In the genomic region with DNA sequence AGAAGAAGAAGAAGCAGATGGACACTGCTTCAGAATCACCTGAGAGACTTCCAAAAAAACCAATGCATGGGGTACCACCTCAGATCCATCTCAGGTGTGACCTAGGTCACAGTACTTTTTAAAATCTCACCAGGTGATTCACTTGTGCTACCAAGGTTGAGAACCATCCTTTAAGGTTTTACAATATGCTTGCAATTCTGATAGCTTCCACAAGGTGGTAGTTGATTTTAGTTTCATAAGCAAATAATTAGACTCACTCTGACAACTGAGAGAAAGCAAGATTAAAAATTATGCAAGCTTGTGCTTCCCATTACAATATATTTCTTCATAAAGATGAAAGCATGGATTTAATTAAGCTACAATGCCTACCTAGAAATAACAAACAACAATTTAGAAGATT, we compare ENCODE assay signal across 11 cellular contexts.
DNase-seq lines count a peak whose midpoint lies in the region; ATAC-seq, FAIRE-seq and TF ChIP-seq lines count a peak whose summit lies in the region.
"Had no signal": no experiment of that assay in that cellular context is flagged by ENCODE, and none has a peak within 500 bp of the region (broad histone marks: within the 10 kb centered on the region; RNA-seq: fewer than 3 reads in every experiment).

No MANE protein-coding gene starts in this region.

- H3K9me3 ChIP-seq in DND-41 (ENCODE audit: insufficient read depth, low read length, severe bottlenecking) (no peaks in the 10 kb centered on the region), MM.1S (replicated peaks; ENCODE audit: insufficient read depth, low read length) (no peaks in the 10 kb centered on the region), body of pancreas (no peaks in the 10 kb centered on the region), adrenal gland (replicated peaks in 1 of 3) (no peaks in the 10 kb centered on the region)
- H3K9me3 ChIP-seq: mucosa of descending colon had no signal

- H4K20me1 ChIP-seq in DND-41 (ENCODE audit: insufficient read depth, low read length) (no peaks in the 10 kb centered on the region), MM.1S (ENCODE audit: insufficient read depth, low read length) (no peaks in the 10 kb centered on the region)

- no peak overlapping the region for H3K9ac ChIP-seq in DND-41 (ENCODE audit: low read depth, low read length)
- H3K9ac ChIP-seq in MM.1S (ENCODE audit: low read length) = no peak overlapping the region

- H3K27ac ChIP-seq in DND-41 (ENCODE audit: low read length) (no peak overlapping the region), MM.1S (ENCODE audit: low read length) (no peak overlapping the region), body of pancreas (no peak overlapping the region), adrenal gland (no peak overlapping the region)

- H2AFZ ChIP-seq in DND-41 (ENCODE audit: low read depth, low read length) (no peak overlapping the region), MM.1S (ENCODE audit: low read length) (no peak overlapping the region)

- ATAC-seq in DND-41 (ENCODE audit: insufficient read depth, low read depth) (no peak), body of pancreas (no peak), HG02938 (IDR thresholded peaks at IDR 0.05; ENCODE audit: unreplicated experiment) (no peak)
- ATAC-seq: mucosa of descending colon had no signal

- no peaks in the 10 kb centered on the region for H3K4me1 ChIP-seq in DND-41 (ENCODE audit: insufficient read depth, low read length)
- H3K4me1 ChIP-seq in MM.1S (ENCODE audit: low read length) = no peaks in the 10 kb centered on the region
- H3K4me1 ChIP-seq in body of pancreas = no peaks in the 10 kb centered on the region
- H3K4me1 ChIP-seq in adrenal gland (replicated peaks in 1 of 2) = no peaks in the 10 kb centered on the region

- H3K9me2 ChIP-seq in MM.1S (replicated peaks; ENCODE audit: insufficient read depth, low read length) = no peaks in the 10 kb centered on the region

- TF ChIP-seq POLR2A in body of pancreas (IDR thresholded peaks at IDR 0.05) (no peak), adrenal gland (IDR thresholded peaks at IDR 0.05) (no peak)

- no peak overlapping the region for H3K4me2 ChIP-seq in DND-41 (ENCODE audit: insufficient read depth, low read length)
- no peak overlapping the region for H3K4me2 ChIP-seq in MM.1S (ENCODE audit: low read depth, low read length)

- H3K36me3 ChIP-seq in DND-41 (ENCODE audit: insufficient read depth, low read length) (no peaks in the 10 kb centered on the region), MM.1S (replicated peaks; ENCODE audit: insufficient read depth, low read length) (no peaks in the 10 kb centered on the region), body of pancreas (replicated peaks in 1 of 2; ENCODE audit: insufficient read depth in 1 of 2, low read depth in 2 of 2) (no peaks in the 10 kb centered on the region), adrenal gland (replicated peaks in 1 of 2) (no peaks in the 10 kb centered on the region)

- no peaks in the 10 kb centered on the region for H3F3A ChIP-seq in MM.1S (ENCODE audit: insufficient read depth, low read length)

- H3K27me3 ChIP-seq in DND-41 (ENCODE audit: insufficient read depth, low read length, poor library complexity) = no peaks in the 10 kb centered on the region
- H3K27me3 ChIP-seq in MM.1S (replicated peaks; ENCODE audit: insufficient read depth, low read length) = no peaks in the 10 kb centered on the region
- H3K27me3 ChIP-seq in body of pancreas = no peaks in the 10 kb centered on the region
- no peaks in the 10 kb centered on the region for H3K27me3 ChIP-seq in adrenal gland

- FAIRE-seq in frontal cortex (lab: Jason Lieb, UNC) = no peak

- intact Hi-C loops in body of pancreas (cut with DNase I) (no loop called here), adrenal gland (cut with DNase I) (no loop called here)

- TF ChIP-seq CTCF in DND-41 (IDR thresholded peaks at IDR 0.05; ENCODE audit: borderline replicate concordance, extremely low read depth, low read length, poor library complexity, severe bottlenecking) (peak; percentile 41), MM.1S (IDR thresholded peaks at IDR 0.05; ENCODE audit: low read length) (peak; percentile 57), body of pancreas (IDR thresholded peaks at IDR 0.05) (peak in 4 of 7 experiments; percentile 32 to 64 (median 40)), adrenal gland (IDR thresholded peaks at IDR 0.05) (peak in 2 of 6 experiments; percentile 12 to 17)

- DNase-seq in DND-41 = no peak
- peak; percentile 48 for DNase-seq in MM.1S
- no peak for DNase-seq in body of pancreas
- DNase-seq in myocyte (ENCODE audit: low read depth) = peak; percentile 11
- no peak for DNase-seq in adrenal gland
- no peak for DNase-seq in activated effector memory CD4-positive, alpha-beta T cell treated with Interleukin-2 at 50 U/mL for 16 hours
- no peak for DNase-seq in frontal cortex (ENCODE audit: low spot score in 2 of 2)
- DNase-seq: activated naive CD4-positive, alpha-beta T cell treated with anti-CD3 and anti-CD28 coated beads for 36 hours; mucosa of descending colon; NCI-H2171 had no signal

- H3K4me3 ChIP-seq in DND-41 (ENCODE audit: low read depth in 1 of 2, low read length in 2 of 2) (no peak overlapping the region), MM.1S (ENCODE audit: low read length) (no peak overlapping the region), body of pancreas (no peak overlapping the region), adrenal gland (no peak overlapping the region)
- H3K4me3 ChIP-seq: mucosa of descending colon had no signal

- no peaks in the 10 kb centered on the region for H3K79me2 ChIP-seq in DND-41 (ENCODE audit: insufficient read depth, low read length)
- no peaks in the 10 kb centered on the region for H3K79me2 ChIP-seq in MM.1S (ENCODE audit: low read length)

Comparison
In these comparisons a context has a peak if more than half of its experiments do, and no peak if none do; other contexts are left out.
1. DNase-seq: peak in MM.1S (single experiment) and myocyte (single experiment); none in DND-41 (single experiment), body of pancreas (0 of 4), adrenal gland (0 of 7), activated effector memory CD4-positive, alpha-beta T cell treated with Interleukin-2 at 50 U/mL for 16 hours (single experiment) and frontal cortex (0 of 2).